In the genomic region with DNA sequence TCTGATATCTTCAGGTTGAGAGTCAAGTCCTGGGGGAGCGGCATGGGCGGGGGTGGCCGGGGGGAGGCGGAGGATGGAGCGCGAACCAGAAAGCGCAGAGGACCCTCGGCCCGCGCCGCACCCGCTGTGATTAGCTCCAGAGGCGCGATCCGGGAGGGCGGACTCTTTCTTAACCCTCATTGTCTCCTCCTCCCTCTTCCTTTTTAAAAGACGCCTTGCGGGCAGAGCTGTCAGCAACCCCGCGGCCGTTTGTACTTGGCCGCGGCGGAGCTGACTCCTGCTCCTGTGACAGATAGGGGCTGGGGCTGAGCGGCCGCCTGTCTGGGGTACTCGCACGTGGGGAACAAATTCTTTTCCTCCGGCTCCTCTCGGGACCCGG, we compare ENCODE assay signal across 8 cellular contexts.
DNase-seq lines count a peak whose midpoint lies in the region; ATAC-seq and TF ChIP-seq lines count a peak whose summit lies in the region.

A gene (plus strand): TSS at position 233 of the 379 bp plus-strand sequence. CDS start 569 bp downstream, outside the sequence.

- H3K36me3 ChIP-seq in DOHH2 (ENCODE audit: control insufficient read depth, low read length): no peaks in the 10 kb centered on the region

- no peak within 1 kb of the TSS for H3K27ac ChIP-seq in DOHH2 (ENCODE audit: low read depth, low read length)

- no peaks in the 10 kb centered on the region for H3K79me2 ChIP-seq in DOHH2 (ENCODE audit: control insufficient read depth, low read length)

- H3K4me1 ChIP-seq in DOHH2 (ENCODE audit: control insufficient read depth, low read length): peaks cover 30% of the 10 kb centered on the region

- no peaks in the 10 kb centered on the region for H3K9me2 ChIP-seq in DOHH2 (replicated peaks; ENCODE audit: control insufficient read depth, low read length)

- peak within 1 kb of the TSS; percentile 71 for H3K4me3 ChIP-seq in DOHH2 (ENCODE audit: low read length)

- no peaks in the 10 kb centered on the region for H4K20me1 ChIP-seq in DOHH2 (ENCODE audit: control insufficient read depth, insufficient read depth, low read depth, low read length)

- peaks cover 64% of the 10 kb centered on the region for H3K27me3 ChIP-seq in DOHH2 (ENCODE audit: control insufficient read depth, low read length)

- peak; percentile 41 for ATAC-seq in GM21423 (IDR thresholded peaks at IDR 0.05; ENCODE audit: unreplicated experiment)
- peak; percentile 42 for ATAC-seq in activated naive CD8-positive, alpha-beta T cell treated with anti-CD3 and anti-CD28 coated beads, Interleukin-2, amount 50 U/mL, for 24 hours
- peak; percentile 54 for ATAC-seq in stimulated activated naive CD8-positive, alpha-beta T cell treated with anti-CD3 and anti-CD28 coated beads, Interleukin-15, amount 100 ng/mL, for 72 hours

- peaks cover 62% of the 10 kb centered on the region for H3K27me3 Mint-ChIP-seq in activated naive CD8-positive, alpha-beta T cell treated with anti-CD3 and anti-CD28 coated beads, Interleukin-2, amount 50 U/mL, for 24 hours
- H3K27me3 Mint-ChIP-seq in stimulated activated naive CD8-positive, alpha-beta T cell treated with anti-CD3 and anti-CD28 coated beads, Interleukin-15, amount 100 ng/mL, for 72 hours: peaks cover 68% of the 10 kb centered on the region

- H3F3A ChIP-seq in DOHH2 (ENCODE audit: control insufficient read depth, insufficient read depth): no peaks in the 10 kb centered on the region

- TF ChIP-seq CTCF in DOHH2 (IDR thresholded peaks at IDR 0.05; ENCODE audit: low read depth, low read length, poor library complexity, severe bottlenecking): no peak

- no peaks in the 10 kb centered on the region for H3K9me3 Mint-ChIP-seq in activated naive CD8-positive, alpha-beta T cell treated with anti-CD3 and anti-CD28 coated beads, Interleukin-2, amount 50 U/mL, for 24 hours
- H3K9me3 Mint-ChIP-seq in stimulated activated naive CD8-positive, alpha-beta T cell treated with anti-CD3 and anti-CD28 coated beads, Interleukin-15, amount 100 ng/mL, for 72 hours: no peaks in the 10 kb centered on the region

- no peaks in the 10 kb centered on the region for H3K36me3 Mint-ChIP-seq in activated naive CD8-positive, alpha-beta T cell treated with anti-CD3 and anti-CD28 coated beads, Interleukin-2, amount 50 U/mL, for 24 hours (ENCODE audit: low read depth)

- peak within 1 kb of the TSS; percentile 56 for H3K27ac Mint-ChIP-seq in activated naive CD8-positive, alpha-beta T cell treated with anti-CD3 and anti-CD28 coated beads, Interleukin-2, amount 50 U/mL, for 24 hours
- H3K27ac Mint-ChIP-seq in stimulated activated naive CD8-positive, alpha-beta T cell treated with anti-CD3 and anti-CD28 coated beads, Interleukin-15, amount 100 ng/mL, for 72 hours: no peak within 1 kb of the TSS

- peak; percentile 71 to 75 for DNase-seq in Kasumi-1 (lab: John Stamatoyannopoulos, UW)
- DNase-seq in activated naive CD8-positive, alpha-beta T cell treated with anti-CD3 and anti-CD28 coated beads, Interleukin-2, amount 50 U/mL, for 24 hours: peak; percentile 25
- peak; percentile 17 for DNase-seq in iris pigment epithelial cell (ENCODE audit: low read depth)
- DNase-seq in stimulated activated naive CD8-positive, alpha-beta T cell treated with anti-CD3 and anti-CD28 coated beads, Interleukin-15, amount 100 ng/mL, for 72 hours: peak; percentile 29 to 32
- no peak for DNase-seq in OCI-M2 (lab: John Stamatoyannopoulos, UW; ENCODE audit: unreplicated experiment)
- no peak for DNase-seq in NCI-H69 (lab: John Stamatoyannopoulos, UW)

- peak within 1 kb of the TSS; percentile 95 for H3K4me2 ChIP-seq in DOHH2 (ENCODE audit: low read length)

- H3K9me3 ChIP-seq in DOHH2 (ENCODE audit: control insufficient read depth, insufficient read depth, low read length): no peaks in the 10 kb centered on the region

- peak within 1 kb of the TSS; percentile 71 for H3K4me3 Mint-ChIP-seq in activated naive CD8-positive, alpha-beta T cell treated with anti-CD3 and anti-CD28 coated beads, Interleukin-2, amount 50 U/mL, for 24 hours
- peak within 1 kb of the TSS; percentile 80 to 82 for H3K4me3 Mint-ChIP-seq in stimulated activated naive CD8-positive, alpha-beta T cell treated with anti-CD3 and anti-CD28 coated beads, Interleukin-15, amount 100 ng/mL, for 72 hours

- peaks cover 26% of the 10 kb centered on the region for H3K4me1 Mint-ChIP-seq in activated naive CD8-positive, alpha-beta T cell treated with anti-CD3 and anti-CD28 coated beads, Interleukin-2, amount 50 U/mL, for 24 hours
- peaks cover 32% of the 10 kb centered on the region for H3K4me1 Mint-ChIP-seq in stimulated activated naive CD8-positive, alpha-beta T cell treated with anti-CD3 and anti-CD28 coated beads, Interleukin-15, amount 100 ng/mL, for 72 hours

Comparison
In these comparisons a context has a peak if more than half of its experiments do, and no peak if none do; other contexts are left out.
1. DNase-seq: peak in Kasumi-1 (2 of 2), activated naive CD8-positive, alpha-beta T cell treated with anti-CD3 and anti-CD28 coated beads, Interleukin-2, amount 50 U/mL, for 24 hours (single experiment), iris pigment epithelial cell (single experiment) and stimulated activated naive CD8-positive, alpha-beta T cell treated with anti-CD3 and anti-CD28 coated beads, Interleukin-15, amount 100 ng/mL, for 72 hours (2 of 2); none in OCI-M2 (single experiment) and NCI-H69 (single experiment).
2. Peak in every context shown above with its lines, with median percentiles within 50 percentile points of each other: ATAC-seq.